In genomic region chr16:49924078-49924477, GRCh38 we compare ENCODE assay signal across 20 cellular contexts.
DNase-seq lines count a peak whose midpoint lies in the region; ATAC-seq and TF ChIP-seq lines count a peak whose summit lies in the region.
"Had no signal": no experiment of that assay in that cellular context is flagged by ENCODE, and none has a peak within 500 bp of the region (broad histone marks: within the 10 kb centered on the region; RNA-seq: fewer than 3 reads in every experiment).

No MANE protein-coding gene starts in this region.

- no peak overlapping the region for H3K9ac ChIP-seq in DND-41 (ENCODE audit: low read depth, low read length)

- H2AFZ ChIP-seq in DND-41 (ENCODE audit: low read depth, low read length): no peak overlapping the region

- TF ChIP-seq CTCF in DND-41 (IDR thresholded peaks at IDR 0.05; ENCODE audit: borderline replicate concordance, extremely low read depth, low read length, poor library complexity, severe bottlenecking) (no peak), HFFc6 (IDR thresholded peaks at IDR 0.05) (no peak), tibial nerve (IDR thresholded peaks at IDR 0.05) (no peak), GM10266 (IDR thresholded peaks at IDR 0.05; ENCODE audit: control insufficient read depth, insufficient read depth, low read depth, missing control alignments) (no peak)

- peaks cover 15% of the 10 kb centered on the region for H3K27me3 Mint-ChIP-seq in HFFc6 (ENCODE audit: insufficient read depth)
- H3K27me3 Mint-ChIP-seq in T-cell: peaks cover 20 to 21% of the 10 kb centered on the region in 2 donors

- CTCF ChIA-PET in T-cell (lab: Charles Lee): no interaction called here

- peaks cover 3% of the 10 kb centered on the region for H3K4me1 ChIP-seq in DND-41 (ENCODE audit: insufficient read depth, low read length)
- H3K4me1 ChIP-seq in tibial nerve: no peaks in the 10 kb centered on the region

- no peaks in the 10 kb centered on the region for H3K36me3 ChIP-seq in DND-41 (ENCODE audit: insufficient read depth, low read length)
- no peaks in the 10 kb centered on the region for H3K36me3 ChIP-seq in tibial nerve
- H3K36me3 ChIP-seq: brain microvascular endothelial cell had no signal

- H3K79me2 ChIP-seq in DND-41 (ENCODE audit: insufficient read depth, low read length): no peaks in the 10 kb centered on the region

- peak; percentile 7 for DNase-seq in DND-41
- no peak for DNase-seq in HFFc6
- DNase-seq in SK-MEL-5 (ENCODE audit: low read depth, low spot score): peak; percentile 52
- peak; percentile 22 for DNase-seq in iPS DF 4.7 (ENCODE audit: extremely low read depth, low spot score)
- DNase-seq in T-cell: no peak
- no peak for DNase-seq in activated CD8-positive, alpha-beta memory T cell treated with anti-CD3 and anti-CD28 coated beads, Interleukin-2, amount 50 U/mL, for 4 hours
- DNase-seq in tibial nerve (ENCODE audit: low spot score in 2 of 2): no peak
- DNase-seq in GM10266 (ENCODE audit: extremely low spot score): no peak
- DNase-seq: activated CD8-positive, alpha-beta T cell treated with anti-CD3 and anti-CD28 coated beads for 36 hours; activated naive CD4-positive, alpha-beta T cell treated with Interleukin-2 at 50 U/mL for 16 hours; brain microvascular endothelial cell; effector memory CD4-positive, alpha-beta T cell; foreskin fibroblast; islet precursor cell; mesenchymal stem cell; NCI-H1105 treated with DMSO at 0.1 percent for 48 hours; NCI-H226; stimulated activated naive B cell treated with anti-CD40 and anti-IgM and Interleukin-4, amounts not matched to agents 10 μg/mL and 1 μg/mL and 100 μg/mL, for 72 hours had no signal

- POLR2A ChIA-PET in T-cell (lab: Charles Lee): no interaction called here

- in situ Hi-C loops in SK-MEL-5 (cut with HindIII; ENCODE audit: low pct_unique_long_range_greater_than_20kb, low sequenced_read_pairs): no loop called here

- H3K4me3 ChIP-seq in DND-41 (ENCODE audit: low read depth in 1 of 2, low read length in 2 of 2) (no peak overlapping the region), tibial nerve (no peak overlapping the region)

- H3K36me3 Mint-ChIP-seq in HFFc6 (ENCODE audit: low read depth) (no peaks in the 10 kb centered on the region), T-cell (no peaks in the 10 kb centered on the region)
- H3K36me3 Mint-ChIP-seq: CD14-positive monocyte; stimulated activated naive B cell treated with anti-CD40 and anti-IgM and Interleukin-4, amounts not matched to agents 10 μg/mL and 1 μg/mL and 100 μg/mL, for 72 hours had no signal

- ATAC-seq in DND-41 (ENCODE audit: insufficient read depth, low read depth) (no peak), T-cell (replicated peaks in 1 of 4) (no peak)
- ATAC-seq: activated CD8-positive, alpha-beta T cell treated with anti-CD3 and anti-CD28 coated beads for 36 hours; sciatic nerve; stimulated activated naive B cell treated with anti-CD40 and anti-IgM and Interleukin-4, amounts not matched to agents 10 μg/mL and 1 μg/mL and 100 μg/mL, for 72 hours had no signal

- TF ChIP-seq EP300 in tibial nerve (IDR thresholded peaks at IDR 0.05): no peak

- H3K27me3 ChIP-seq in DND-41 (ENCODE audit: insufficient read depth, low read length, poor library complexity) (peaks cover 21% of the 10 kb centered on the region), tibial nerve (no peaks in the 10 kb centered on the region)
- H3K27me3 ChIP-seq: brain microvascular endothelial cell had no signal

- no peak for TF ChIP-seq POLR2A in tibial nerve (IDR thresholded peaks at IDR 0.05)

- no peak overlapping the region for H3K27ac Mint-ChIP-seq in HFFc6
- no peak overlapping the region for H3K27ac Mint-ChIP-seq in T-cell
- H3K27ac Mint-ChIP-seq: activated CD8-positive, alpha-beta T cell treated with anti-CD3 and anti-CD28 coated beads for 36 hours; CD14-positive monocyte; stimulated activated naive B cell treated with anti-CD40 and anti-IgM and Interleukin-4, amounts not matched to agents 10 μg/mL and 1 μg/mL and 100 μg/mL, for 72 hours had no signal

- 87 to 90% methylated on average over 6 to 7 of the region's 7 CpGs for WGBS in tibial nerve, 2 donors

- no peaks in the 10 kb centered on the region; the same call in 1 of the 2 replicates for H4K20me1 ChIP-seq in DND-41 (ENCODE audit: insufficient read depth, low read length)

- H3K4me3 Mint-ChIP-seq in HFFc6 (peak overlapping the region; percentile 19; the same call in 1 of the 2 replicates), T-cell (no peak overlapping the region)
- H3K4me3 Mint-ChIP-seq: activated CD8-positive, alpha-beta T cell treated with anti-CD3 and anti-CD28 coated beads for 36 hours; CD14-positive monocyte; stimulated activated naive B cell treated with anti-CD40 and anti-IgM and Interleukin-4, amounts not matched to agents 10 μg/mL and 1 μg/mL and 100 μg/mL, for 72 hours had no signal

- H3K4me1 Mint-ChIP-seq in HFFc6 (ENCODE audit: low read depth) (no peaks in the 10 kb centered on the region), T-cell (no peaks in the 10 kb centered on the region)
- H3K4me1 Mint-ChIP-seq: CD14-positive monocyte; stimulated activated naive B cell treated with anti-CD40 and anti-IgM and Interleukin-4, amounts not matched to agents 10 μg/mL and 1 μg/mL and 100 μg/mL, for 72 hours had no signal

- H3K9me3 ChIP-seq in DND-41 (ENCODE audit: insufficient read depth, low read length, severe bottlenecking): no peaks in the 10 kb centered on the region
- H3K9me3 ChIP-seq in tibial nerve: no peaks in the 10 kb centered on the region

- H3K9me3 Mint-ChIP-seq in HFFc6 (no peaks in the 10 kb centered on the region), T-cell (no peaks in the 10 kb centered on the region)
- H3K9me3 Mint-ChIP-seq: activated CD8-positive, alpha-beta T cell treated with anti-CD3 and anti-CD28 coated beads for 36 hours; CD14-positive monocyte; stimulated activated naive B cell treated with anti-CD40 and anti-IgM and Interleukin-4, amounts not matched to agents 10 μg/mL and 1 μg/mL and 100 μg/mL, for 72 hours had no signal

- no peak overlapping the region for H3K27ac ChIP-seq in DND-41 (ENCODE audit: low read length)
- H3K27ac ChIP-seq in tibial nerve: no peak overlapping the region
- H3K27ac ChIP-seq: brain microvascular endothelial cell had no signal

- H3K4me2 ChIP-seq in DND-41 (ENCODE audit: insufficient read depth, low read length): no peak overlapping the region

Comparison
In these comparisons a context has a peak if more than half of its experiments do, and no peak if none do; other contexts are left out.
1. DNase-seq: peak in DND-41 (single experiment), SK-MEL-5 (single experiment) and iPS DF 4.7 (single experiment); none in HFFc6 (single experiment), T-cell (0 of 34), activated CD8-positive, alpha-beta memory T cell treated with anti-CD3 and anti-CD28 coated beads, Interleukin-2, amount 50 U/mL, for 4 hours (single experiment), tibial nerve (0 of 2) and GM10266 (single experiment).